12 cellular contexts compared by ENCODE assay signal in the genomic region with DNA sequence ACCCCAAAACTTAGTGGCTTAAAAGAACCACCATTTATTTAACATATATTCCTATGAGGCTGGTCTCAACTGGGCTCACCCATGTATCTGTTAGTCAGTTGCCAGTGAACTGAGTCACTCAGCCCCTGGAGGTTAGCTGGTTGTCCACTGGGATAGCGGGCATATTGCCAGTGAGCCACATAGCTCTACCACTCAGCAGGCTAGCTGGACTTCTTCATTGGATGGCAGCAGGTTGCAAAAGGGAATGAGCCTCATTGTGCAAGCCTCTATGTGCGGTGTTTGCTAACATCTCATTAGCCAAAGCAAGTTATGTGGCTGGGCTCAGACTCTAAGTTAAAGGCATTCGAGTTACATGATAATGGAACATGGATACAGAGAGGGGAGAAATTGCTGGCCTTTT. TPM values are rescaled to one million over a fixed set of nuclear protein-coding genes. Genes with fewer than 3 reads are reported as not detected.
DNase-seq lines count a peak whose midpoint lies in the region; ATAC-seq, FAIRE-seq and TF ChIP-seq lines count a peak whose summit lies in the region.
"Had no signal": no experiment of that assay in that cellular context is flagged by ENCODE, and none has a peak within 500 bp of the region (broad histone marks: within the 10 kb centered on the region; RNA-seq: fewer than 3 reads in every experiment).

No MANE protein-coding gene starts in this region.

- H3K27me3 ChIP-seq in MG63 = no peaks in the 10 kb centered on the region
- H3K27me3 ChIP-seq in bronchial epithelial cell (ENCODE audit: control insufficient read depth, insufficient read depth, low read length) = no peaks in the 10 kb centered on the region

- peak; percentile 32 for FAIRE-seq in D721Med (lab: Jason Lieb, UNC)
- FAIRE-seq in bronchial epithelial cell (lab: Jason Lieb, UNC) = peak; percentile 94

- H3K4me3 ChIP-seq in MG63 (no peak overlapping the region), bronchial epithelial cell (ENCODE audit: low read depth, low read length) (no peak overlapping the region)

- H3K9me3 ChIP-seq in MG63 = no peaks in the 10 kb centered on the region

- DNase-seq in D721Med (ENCODE audit: insufficient read length, low spot score) (no peak), MG63 (peak; percentile 86), bronchial epithelial cell (ENCODE audit: low read depth) (peak; percentile 82), omental fat pad (ENCODE audit: low spot score) (no peak), NCI-H2227 treated with DMSO at 0.1 percent for 48 hours (lab: John Stamatoyannopoulos, UW) (no peak), NCI-H1694 treated with DMSO at 0.1 percent for 48 hours (lab: John Stamatoyannopoulos, UW) (no peak), NCI-H1105 (lab: John Stamatoyannopoulos, UW) (no peak), retina (no peak)
- DNase-seq: DMS153; NCI-H748 treated with DMSO at 0.1 percent for 48 hours; stimulated activated naive B cell treated with anti-CD40 and anti-IgM and Interleukin-4, amounts not matched to agents 10 μg/mL and 1 μg/mL and 100 μg/mL, for 72 hours had no signal

- no peak for TF ChIP-seq CTCF in D721Med (IDR thresholded peaks at IDR 0.05; ENCODE audit: insufficient read depth, missing control alignments)
- TF ChIP-seq CTCF in bronchial epithelial cell (IDR thresholded peaks at IDR 0.05; ENCODE audit: insufficient read depth, low read length, severe bottlenecking) = no peak
- no peak for TF ChIP-seq CTCF in omental fat pad (IDR thresholded peaks at IDR 0.05)

- H3K36me3 ChIP-seq in MG63 (no peaks in the 10 kb centered on the region), bronchial epithelial cell (ENCODE audit: control insufficient read depth, insufficient read depth, low read length) (no peaks in the 10 kb centered on the region)

- ATAC-seq in omental fat pad (ENCODE audit: low FRiP score) = peak; percentile 75
- ATAC-seq: stimulated activated naive B cell treated with anti-CD40 and anti-IgM and Interleukin-4, amounts not matched to agents 10 μg/mL and 1 μg/mL and 100 μg/mL, for 72 hours; WTC11 had no signal

RNA-seq across cellular contexts. Expression of a gene that starts 8.5 kb away (rescaled TPM):
- total RNA-seq in MG63 (2014; rRNA removed; shearing (Covaris generic); ENCODE audit: low replicate concordance) = 6.8 and 11.9 TPM in 2 replicates
- 9.3 and 9.7 TPM in 2 replicates for total RNA-seq in bronchial epithelial cell
- 10 to 100 TPM; 17.0 to 49.4 (median 41.6) TPM for total RNA-seq in omental fat pad

RNA-seq across cellular contexts. Expression of a gene that starts 8.7 kb away (rescaled TPM):
- total RNA-seq in MG63 (2014; rRNA removed; shearing (Covaris generic); ENCODE audit: low replicate concordance) = 0.91 and 1.9 TPM in 2 replicates
- total RNA-seq in bronchial epithelial cell = 15.7 and 25.0 TPM in 2 replicates
- 10 to 100 TPM; 19.8 to 26.4 (median 21.1) TPM for total RNA-seq in omental fat pad

Comparison
In these comparisons a context has a peak if more than half of its experiments do, and no peak if none do; other contexts are left out.
1. DNase-seq: peak in MG63 (single experiment) and bronchial epithelial cell (single experiment); none in D721Med (single experiment), omental fat pad (single experiment), NCI-H2227 treated with DMSO at 0.1 percent for 48 hours (single experiment), NCI-H1694 treated with DMSO at 0.1 percent for 48 hours (single experiment), NCI-H1105 (single experiment) and retina (single experiment).